1 cellular context compared by ENCODE assay signal in the genomic region with DNA sequence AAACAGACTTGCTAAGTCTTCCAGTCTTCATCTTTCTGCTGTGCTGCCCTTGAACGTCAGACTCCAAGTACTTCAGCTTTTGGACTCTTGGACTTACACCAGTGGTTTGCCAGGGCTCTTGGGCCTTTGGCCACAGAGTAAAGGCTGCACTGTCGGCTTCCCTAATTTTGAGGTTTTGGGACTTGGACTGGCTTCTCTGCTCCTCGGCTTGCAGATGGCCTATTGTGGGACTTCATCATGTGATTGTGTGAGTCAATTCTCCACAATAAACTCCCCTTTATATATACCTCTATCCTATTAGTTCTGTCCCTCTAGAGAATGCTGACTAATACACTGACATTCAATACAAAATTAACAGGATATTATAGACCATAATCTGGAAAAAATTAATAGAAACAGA.
TF ChIP-seq lines count a peak whose summit lies in the region.

No MANE protein-coding gene starts in this region.

TF ChIP-seq in endothelial cell of umbilical vein, 7 proteins besides CTCF, POLR2A, EP300 and RAD21 (continued from another document):
- no peak for TF ChIP-seq EZH2 (IDR thresholded peaks at IDR 0.05; ENCODE audit: borderline replicate concordance, low read depth, low read length, severe bottlenecking)
